Comparison of ENCODE assay signal across 10 cellular contexts in genomic region chr2:223759569-223760430, GRCh38.
A peak's percentile ranks its signal among the peaks of the same experiment; 100 is the strongest.
DNase-seq lines count a peak whose midpoint lies in the region; ATAC-seq and TF ChIP-seq lines count a peak whose summit lies in the region.
"Had no signal": no experiment of that assay in that cellular context is flagged by ENCODE, and none has a peak within 500 bp of the region (broad histone marks: within the 10 kb centered on the region; RNA-seq: fewer than 3 reads in every experiment).

No MANE protein-coding gene starts in this region.

- intact Hi-C loops in lower lobe of right lung (cut with DNase I) = no loop called here

- H3K27me3 ChIP-seq in BJ (ENCODE audit: control insufficient read depth, insufficient read depth, low read length) (no peaks in the 10 kb centered on the region), lower lobe of right lung (ENCODE audit: low read depth) (no peaks in the 10 kb centered on the region)

- CTCF ChIA-PET in BJ (lab: Yijun Ruan, JAX) = no interaction called here

- ATAC-seq in lower lobe of right lung = peak; percentile 33 to 63
- ATAC-seq in GM21390 (IDR thresholded peaks at IDR 0.05; ENCODE audit: unreplicated experiment) = no peak

- no peaks in the 10 kb centered on the region for H3K36me3 ChIP-seq in BJ (ENCODE audit: control insufficient read depth, insufficient read depth, low read length)
- H3K36me3 ChIP-seq in lower lobe of right lung = no peaks in the 10 kb centered on the region

- TF ChIP-seq CTCF in BJ (IDR thresholded peaks at IDR 0.05; ENCODE audit: insufficient read depth, low read depth, low read length) (no peak), lower lobe of right lung (IDR thresholded peaks at IDR 0.05) (no peak)

- H3K4me1 ChIP-seq in lower lobe of right lung = no peaks in the 10 kb centered on the region

- H3K4me3 ChIP-seq in BJ (ENCODE audit: low read depth, low read length) (no peak overlapping the region), lower lobe of right lung (no peak overlapping the region)

- DNase-seq in BJ (ENCODE audit: low read depth) (peak; percentile 15), LHCN-M2 (ENCODE audit: low read depth) (peak; percentile 20), astrocyte of the hippocampus (ENCODE audit: low read depth, low spot score) (peak; percentile 62), lower lobe of right lung (no peak), Ammon's horn (ENCODE audit: low spot score) (no peak), putamen (ENCODE audit: low spot score) (no peak), NCI-H1092 (lab: John Stamatoyannopoulos, UW) (no peak)
- DNase-seq: DMS153, NCI-H345 had no signal

- H3K27ac ChIP-seq in lower lobe of right lung = peak overlapping the region; percentile 33

- POLR2A ChIA-PET in BJ (lab: Charles Lee) = interaction anchor here (0.7 kb wide), 1 partner anchor 675 kb away, joined by 3 read pairs; no protein-coding TSS in a partner anchor

- H3K9me3 ChIP-seq in lower lobe of right lung = no peaks in the 10 kb centered on the region

Comparison
In these comparisons a context has a peak if more than half of its experiments do, and no peak if none do; other contexts are left out.
1. DNase-seq: peak in BJ (single experiment), LHCN-M2 (single experiment) and astrocyte of the hippocampus (single experiment); none in lower lobe of right lung (single experiment), Ammon's horn (single experiment), putamen (single experiment) and NCI-H1092 (single experiment).